12 cellular contexts compared by ENCODE assay signal in genomic region chr7:30475580-30475979, GRCh38. TPM values are rescaled to one million over a fixed set of nuclear protein-coding genes. Genes with fewer than 3 reads are reported as not detected.
DNase-seq lines count a peak whose midpoint lies in the region; ATAC-seq, FAIRE-seq and TF ChIP-seq lines count a peak whose summit lies in the region.
"Had no signal": no experiment of that assay in that cellular context is flagged by ENCODE, and none has a peak within 500 bp of the region (broad histone marks: within the 10 kb centered on the region; RNA-seq: fewer than 3 reads in every experiment).

No MANE protein-coding gene starts in this region.

- peak overlapping the region; percentile 8 for H3K27ac Mint-ChIP-seq in activated T-cell treated with anti-CD3 and anti-CD28 coated beads, Interleukin-2, amount 50 U/mL, for 24 hours
- peak overlapping the region; percentile 46 for H3K27ac Mint-ChIP-seq in activated naive CD8-positive, alpha-beta T cell
- no peak overlapping the region for H3K27ac Mint-ChIP-seq in WTC11

- H3K4me3 Mint-ChIP-seq in activated T-cell treated with anti-CD3 and anti-CD28 coated beads, Interleukin-2, amount 50 U/mL, for 24 hours = no peak overlapping the region
- no peak overlapping the region for H3K4me3 Mint-ChIP-seq in activated T-cell treated with anti-CD3 and anti-CD28 coated beads, Interleukin-2, amount 50 U/mL, for 4 hours
- no peak overlapping the region for H3K4me3 Mint-ChIP-seq in activated naive CD8-positive, alpha-beta T cell
- H3K4me3 Mint-ChIP-seq in WTC11 = no peak overlapping the region

- no peaks in the 10 kb centered on the region for H3K27me3 Mint-ChIP-seq in activated T-cell treated with anti-CD3 and anti-CD28 coated beads, Interleukin-2, amount 50 U/mL, for 24 hours
- H3K27me3 Mint-ChIP-seq in activated T-cell treated with anti-CD3 and anti-CD28 coated beads, Interleukin-2, amount 50 U/mL, for 4 hours (ENCODE audit: low read depth) = no peaks in the 10 kb centered on the region
- no peaks in the 10 kb centered on the region for H3K27me3 Mint-ChIP-seq in activated naive CD8-positive, alpha-beta T cell
- peaks cover 12% of the 10 kb centered on the region for H3K27me3 Mint-ChIP-seq in WTC11 (ENCODE audit: low read depth)

- intact Hi-C loops in right cardiac atrium (cut with DNase I) = no loop called here

- no peak overlapping the region for H3K9ac ChIP-seq in stomach smooth muscle (ENCODE audit: low read length in 2 of 2)

- no peaks in the 10 kb centered on the region for H3K36me3 ChIP-seq in stomach smooth muscle (ENCODE audit: control insufficient read depth in 2 of 2, insufficient read depth in 2 of 2, low read length in 2 of 2)
- no peaks in the 10 kb centered on the region; the same call in 1 of the 2 replicates for H3K36me3 ChIP-seq in HAP-1 (replicated peaks)
- no peaks in the 10 kb centered on the region for H3K36me3 ChIP-seq in small intestine (ENCODE audit: control insufficient read depth in 2 of 2, insufficient read depth in 2 of 2, low read length in 2 of 2)

- no peak for TF ChIP-seq CTCF in WTC11 (IDR thresholded peaks at IDR 0.05)

- CTCF ChIA-PET in WTC11 (lab: Charles Lee) = no interaction called here

- peaks cover 31% of the 10 kb centered on the region for H3K4me1 ChIP-seq in right cardiac atrium (ENCODE audit: control insufficient read depth, insufficient read depth, low read length)
- peaks cover 72% of the 10 kb centered on the region for H3K4me1 ChIP-seq in stomach smooth muscle (ENCODE audit: control insufficient read depth, insufficient read depth, low read length)
- peaks cover 16% of the 10 kb centered on the region for H3K4me1 ChIP-seq in HAP-1
- peaks cover 0 to 11% of the 10 kb centered on the region in 2 donors for H3K4me1 ChIP-seq in small intestine (ENCODE audit: control insufficient read depth in 2 of 2, insufficient read depth in 1 of 2, low read depth in 1 of 2, low read length in 1 of 2)

- ATAC-seq in activated T-cell treated with anti-CD3 and anti-CD28 coated beads, Interleukin-2, amount 50 U/mL, for 4 hours = no peak
- ATAC-seq in right cardiac atrium = no peak
- no peak for ATAC-seq in WTC11

- H3K4me1 Mint-ChIP-seq in activated T-cell treated with anti-CD3 and anti-CD28 coated beads, Interleukin-2, amount 50 U/mL, for 24 hours (ENCODE audit: low read depth) = peaks cover 85% of the 10 kb centered on the region
- peaks cover 78% of the 10 kb centered on the region for H3K4me1 Mint-ChIP-seq in activated T-cell treated with anti-CD3 and anti-CD28 coated beads, Interleukin-2, amount 50 U/mL, for 4 hours (ENCODE audit: low read depth)
- H3K4me1 Mint-ChIP-seq in activated naive CD8-positive, alpha-beta T cell (ENCODE audit: low read depth) = peaks cover 82% of the 10 kb centered on the region
- H3K4me1 Mint-ChIP-seq in WTC11 = peaks cover 15% of the 10 kb centered on the region

- DNase-seq in activated T-cell treated with anti-CD3 and anti-CD28 coated beads, Interleukin-2, amount 50 U/mL, for 24 hours = no peak
- no peak for DNase-seq in activated T-cell treated with anti-CD3 and anti-CD28 coated beads, Interleukin-2, amount 50 U/mL, for 4 hours
- DNase-seq in right cardiac atrium (no peak), HAP-1 (ENCODE audit: low spot score in 2 of 2) (no peak), small intestine (no peak), WTC11 (ENCODE audit: low spot score) (no peak)
- DNase-seq: NCI-H1930; stimulated activated CD4-positive, alpha-beta T cell treated with anti-CD3 and anti-CD28 coated beads, Interleukin-1b, Interleukin-23, amount 100 ng/mL, for 48 hours had no signal

- H3K9me3 ChIP-seq in right cardiac atrium (ENCODE audit: control insufficient read depth, low read length) (no peaks in the 10 kb centered on the region), stomach smooth muscle (ENCODE audit: control insufficient read depth in 2 of 2, low read length in 2 of 2) (no peaks in the 10 kb centered on the region), HAP-1 (no peaks in the 10 kb centered on the region), small intestine (ENCODE audit: control insufficient read depth, low read depth) (no peaks in the 10 kb centered on the region)

- H3K27me3 ChIP-seq in right cardiac atrium (ENCODE audit: control insufficient read depth, insufficient read depth) (no peaks in the 10 kb centered on the region), stomach smooth muscle (ENCODE audit: control insufficient read depth in 1 of 2, insufficient read depth in 2 of 2, low read length in 2 of 2) (no peaks in the 10 kb centered on the region), HAP-1 (ENCODE audit: low read depth) (no peaks in the 10 kb centered on the region), small intestine (ENCODE audit: control insufficient read depth in 2 of 2, insufficient read depth in 2 of 2, low read length in 2 of 2) (no peaks in the 10 kb centered on the region)

- POLR2A ChIA-PET in WTC11 (lab: Charles Lee) = no interaction called here

- in situ Hi-C loops in HAP-1 (cut with MboI; ENCODE audit: low sequenced_read_pairs) = no loop called here

- H3K9me3 Mint-ChIP-seq in activated T-cell treated with anti-CD3 and anti-CD28 coated beads, Interleukin-2, amount 50 U/mL, for 24 hours = no peaks in the 10 kb centered on the region
- H3K9me3 Mint-ChIP-seq in activated T-cell treated with anti-CD3 and anti-CD28 coated beads, Interleukin-2, amount 50 U/mL, for 4 hours = no peaks in the 10 kb centered on the region
- H3K9me3 Mint-ChIP-seq in activated naive CD8-positive, alpha-beta T cell (ENCODE audit: low read depth) = no peaks in the 10 kb centered on the region
- no peaks in the 10 kb centered on the region for H3K9me3 Mint-ChIP-seq in WTC11

- no peak for FAIRE-seq in small intestine (lab: Jason Lieb, UNC)
- FAIRE-seq: G401.6, islet of Langerhans had no signal

- H3K27ac ChIP-seq in right cardiac atrium (ENCODE audit: low read length) = peak overlapping the region; percentile 76
- peak overlapping the region; percentile 58 for H3K27ac ChIP-seq in stomach smooth muscle (ENCODE audit: low read length)
- H3K27ac ChIP-seq in small intestine (ENCODE audit: low read depth in 1 of 2, low read length in 1 of 2) = no peak overlapping the region

- WGBS in right cardiac atrium = 34% methylated on average over 6 of the region's 6 CpGs
- WGBS in small intestine, 3 donors = 73 to 84% (median 79%) methylated on average over 6 of the region's 6 CpGs

- H3K36me3 Mint-ChIP-seq in activated T-cell treated with anti-CD3 and anti-CD28 coated beads, Interleukin-2, amount 50 U/mL, for 24 hours (ENCODE audit: low read depth) = peaks cover 17% of the 10 kb centered on the region
- H3K36me3 Mint-ChIP-seq in activated T-cell treated with anti-CD3 and anti-CD28 coated beads, Interleukin-2, amount 50 U/mL, for 4 hours (ENCODE audit: insufficient read depth) = peaks cover 18% of the 10 kb centered on the region
- H3K36me3 Mint-ChIP-seq in activated naive CD8-positive, alpha-beta T cell = peaks cover 2% of the 10 kb centered on the region
- H3K36me3 Mint-ChIP-seq in WTC11 = no peaks in the 10 kb centered on the region

- no peak overlapping the region for H3K4me3 ChIP-seq in right cardiac atrium (ENCODE audit: low read length)
- H3K4me3 ChIP-seq in stomach smooth muscle (ENCODE audit: low read length in 2 of 2) = no peak overlapping the region
- no peak overlapping the region for H3K4me3 ChIP-seq in HAP-1
- no peak overlapping the region for H3K4me3 ChIP-seq in small intestine (ENCODE audit: low read depth in 1 of 2, low read length in 2 of 2)

TF ChIP-seq in WTC11, 78 proteins besides CTCF, POLR2A, EP300 and RAD21 (continues in another document):
- TF ChIP-seq ZNF532 (CRISPR knock-in tag; IDR thresholded peaks at IDR 0.05; ENCODE audit: borderline replicate concordance) = no peak
- TF ChIP-seq ZNF232 (CRISPR knock-in tag; IDR thresholded peaks at IDR 0.05) = no peak
- no peak for TF ChIP-seq RELA (CRISPR knock-in tag; IDR thresholded peaks at IDR 0.05; ENCODE audit: borderline replicate concordance)
- TF ChIP-seq ESRRA (CRISPR knock-in tag; IDR thresholded peaks at IDR 0.05; ENCODE audit: borderline replicate concordance) = no peak

RNA-seq across cellular contexts. Expression of gene NOD1, which starts 3.0 kb away (rescaled TPM):
- 1 to 10 TPM; 4.1 to 5.4 (median 4.6) TPM for total RNA-seq in activated T-cell treated with anti-CD3 and anti-CD28 coated beads, Interleukin-2, amount 50 U/mL, for 4 hours
- total RNA-seq in right cardiac atrium (10 to 100 TPM; 11.5 to 15.5 (median 12.2) TPM), WTC11 (2021) (6.0 to 6.4 TPM (median 6.3 TPM) in 3 replicates)
- polyA plus RNA-seq in right cardiac atrium (8.6 TPM), small intestine (1 to 10 TPM; 3.4 to 8.9 (median 3.8) TPM)

RNA-seq across cellular contexts. Expression of gene GGCT, which starts 29.0 kb away (rescaled TPM):
- 10 to 100 TPM; 66.0 to 75.5 (median 67.5) TPM for total RNA-seq in activated T-cell treated with anti-CD3 and anti-CD28 coated beads, Interleukin-2, amount 50 U/mL, for 4 hours
- total RNA-seq in right cardiac atrium (10 to 100 TPM; 21.2 to 25.1 (median 22.2) TPM), WTC11 (2021) (95.4 to 106 TPM (median 101 TPM) in 3 replicates)
- polyA plus RNA-seq in right cardiac atrium (41.0 TPM), small intestine (100 to 1,000 TPM in 1 of 3 donors, 10 to 100 TPM in 2; 57.3 to 105 (median 73.4) TPM)

Comparison
In these comparisons a context has a peak if more than half of its experiments do, and no peak if none do; other contexts are left out.
1. H3K27ac ChIP-seq: peak in right cardiac atrium (single experiment) and stomach smooth muscle (single experiment); none in small intestine (0 of 2).